ENCODE assay signal across 1 cellular context in genomic region chr9:27792971-27793689, GRCh38.
TF ChIP-seq lines count a peak whose summit lies in the region.

No MANE protein-coding gene starts in this region.

TF ChIP-seq in GM23338, 12 proteins besides CTCF, POLR2A, EP300 and RAD21 (continued from another document):
- TF ChIP-seq, protein P1, sequence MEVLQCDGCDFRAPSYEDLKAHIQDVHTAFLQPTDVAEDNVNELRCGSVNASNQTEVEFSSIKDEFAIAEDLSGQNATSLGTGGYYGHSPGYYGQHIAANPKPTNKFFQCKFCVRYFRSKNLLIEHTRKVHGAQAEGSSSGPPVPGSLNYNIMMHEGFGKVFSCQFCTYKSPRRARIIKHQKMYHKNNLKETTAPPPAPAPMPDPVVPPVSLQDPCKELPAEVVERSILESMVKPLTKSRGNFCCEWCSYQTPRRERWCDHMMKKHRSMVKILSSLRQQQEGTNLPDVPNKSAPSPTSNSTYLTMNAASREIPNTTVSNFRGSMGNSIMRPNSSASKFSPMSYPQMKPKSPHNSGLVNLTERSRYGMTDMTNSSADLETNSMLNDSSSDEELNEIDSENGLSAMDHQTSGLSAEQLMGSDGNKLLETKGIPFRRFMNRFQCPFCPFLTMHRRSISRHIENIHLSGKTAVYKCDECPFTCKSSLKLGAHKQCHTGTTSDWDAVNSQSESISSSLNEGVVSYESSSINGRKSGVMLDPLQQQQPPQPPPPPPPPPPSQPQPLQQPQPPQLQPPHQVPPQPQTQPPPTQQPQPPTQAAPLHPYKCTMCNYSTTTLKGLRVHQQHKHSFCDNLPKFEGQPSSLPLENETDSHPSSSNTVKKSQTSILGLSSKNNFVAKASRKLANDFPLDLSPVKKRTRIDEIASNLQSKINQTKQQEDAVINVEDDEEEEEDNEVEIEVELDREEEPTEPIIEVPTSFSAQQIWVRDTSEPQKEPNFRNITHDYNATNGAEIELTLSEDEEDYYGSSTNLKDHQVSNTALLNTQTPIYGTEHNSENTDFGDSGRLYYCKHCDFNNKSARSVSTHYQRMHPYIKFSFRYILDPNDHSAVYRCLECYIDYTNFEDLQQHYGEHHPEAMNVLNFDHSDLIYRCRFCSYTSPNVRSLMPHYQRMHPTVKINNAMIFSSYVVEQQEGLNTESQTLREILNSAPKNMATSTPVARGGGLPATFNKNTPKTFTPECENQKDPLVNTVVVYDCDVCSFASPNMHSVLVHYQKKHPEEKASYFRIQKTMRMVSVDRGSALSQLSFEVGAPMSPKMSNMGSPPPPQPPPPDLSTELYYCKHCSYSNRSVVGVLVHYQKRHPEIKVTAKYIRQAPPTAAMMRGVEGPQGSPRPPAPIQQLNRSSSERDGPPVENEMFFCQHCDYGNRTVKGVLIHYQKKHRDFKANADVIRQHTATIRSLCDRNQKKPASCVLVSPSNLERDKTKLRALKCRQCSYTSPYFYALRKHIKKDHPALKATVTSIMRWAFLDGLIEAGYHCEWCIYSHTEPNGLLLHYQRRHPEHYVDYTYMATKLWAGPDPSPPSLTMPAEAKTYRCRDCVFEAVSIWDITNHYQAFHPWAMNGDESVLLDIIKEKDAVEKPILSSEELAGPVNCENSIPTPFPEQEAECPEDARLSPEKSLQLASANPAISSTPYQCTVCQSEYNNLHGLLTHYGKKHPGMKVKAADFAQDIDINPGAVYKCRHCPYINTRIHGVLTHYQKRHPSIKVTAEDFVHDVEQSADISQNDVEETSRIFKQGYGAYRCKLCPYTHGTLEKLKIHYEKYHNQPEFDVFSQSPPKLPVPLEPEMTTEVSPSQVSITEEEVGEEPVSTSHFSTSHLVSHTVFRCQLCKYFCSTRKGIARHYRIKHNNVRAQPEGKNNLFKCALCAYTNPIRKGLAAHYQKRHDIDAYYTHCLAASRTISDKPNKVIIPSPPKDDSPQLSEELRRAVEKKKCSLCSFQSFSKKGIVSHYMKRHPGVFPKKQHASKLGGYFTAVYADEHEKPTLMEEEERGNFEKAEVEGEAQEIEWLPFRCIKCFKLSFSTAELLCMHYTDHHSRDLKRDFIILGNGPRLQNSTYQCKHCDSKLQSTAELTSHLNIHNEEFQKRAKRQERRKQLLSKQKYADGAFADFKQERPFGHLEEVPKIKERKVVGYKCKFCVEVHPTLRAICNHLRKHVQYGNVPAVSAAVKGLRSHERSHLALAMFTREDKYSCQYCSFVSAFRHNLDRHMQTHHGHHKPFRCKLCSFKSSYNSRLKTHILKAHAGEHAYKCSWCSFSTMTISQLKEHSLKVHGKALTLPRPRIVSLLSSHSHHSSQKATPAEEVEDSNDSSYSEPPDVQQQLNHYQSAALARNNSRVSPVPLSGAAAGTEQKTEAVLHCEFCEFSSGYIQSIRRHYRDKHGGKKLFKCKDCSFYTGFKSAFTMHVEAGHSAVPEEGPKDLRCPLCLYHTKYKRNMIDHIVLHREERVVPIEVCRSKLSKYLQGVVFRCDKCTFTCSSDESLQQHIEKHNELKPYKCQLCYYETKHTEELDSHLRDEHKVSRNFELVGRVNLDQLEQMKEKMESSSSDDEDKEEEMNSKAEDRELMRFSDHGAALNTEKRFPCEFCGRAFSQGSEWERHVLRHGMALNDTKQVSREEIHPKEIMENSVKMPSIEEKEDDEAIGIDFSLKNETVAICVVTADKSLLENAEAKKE (CRISPR knock-in tag; IDR thresholded peaks at IDR 0.05), result no peak
- TF ChIP-seq JUNB (IDR thresholded peaks at IDR 0.05; ENCODE audit: unreplicated experiment), result no peak
- TF ChIP-seq ZNF114 (CRISPR knock-in tag; IDR thresholded peaks at IDR 0.05), result no peak
- no peak for TF ChIP-seq CREB1 (CRISPR knock-in tag; IDR thresholded peaks at IDR 0.05; ENCODE audit: low read depth)
TF ChIP-seq in GM23338: peak in this region for 0.
